In the genomic region with DNA sequence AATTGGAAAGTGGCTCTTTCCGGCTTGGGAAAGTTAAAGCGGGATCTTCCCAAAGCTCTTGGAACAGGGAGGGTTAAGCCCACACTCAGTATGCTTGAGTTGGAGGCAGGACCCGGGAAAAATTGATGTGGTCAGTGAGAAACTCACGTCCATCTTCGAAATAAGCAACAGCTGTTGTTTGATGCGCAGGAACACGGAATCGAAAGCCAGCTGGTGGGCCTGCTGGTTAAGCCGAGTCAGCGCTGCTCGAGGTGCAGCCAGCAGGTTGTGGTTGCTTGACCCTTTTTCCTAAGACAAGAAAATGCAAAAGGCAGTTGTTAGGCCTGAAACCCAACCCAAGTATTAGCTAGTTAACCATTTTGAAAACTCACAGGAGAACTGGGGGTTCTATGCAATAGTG, we compare ENCODE assay signal across 18 cellular contexts.
"Had no signal": no experiment of that assay in that cellular context is flagged by ENCODE, and none has a peak within 500 bp of the region (broad histone marks: within the 10 kb centered on the region; RNA-seq: fewer than 3 reads in every experiment).

No MANE protein-coding gene starts in this region.

- H3K9me3 ChIP-seq: gastrocnemius medialis, heart right ventricle, lower lobe of right lung, pancreas, testis had no signal

- H3K27ac ChIP-seq: heart right ventricle, lower lobe of right lung, pancreas, testis had no signal

- H3K27me3 ChIP-seq: gastrocnemius medialis, heart right ventricle, pancreas, testis had no signal

- ATAC-seq: activated CD4-positive, alpha-beta T cell treated with anti-CD3 and anti-CD28 coated beads for 36 hours; activated CD8-positive, alpha-beta memory T cell treated with anti-CD3 and anti-CD28 coated beads, Interleukin-2, amount 10 ng/mL, durations not matched to agents 7 days and 5 days; activated naive CD8-positive, alpha-beta T cell treated with anti-CD3 and anti-CD28 coated beads, Interleukin-2, amount 50 U/mL, for 24 hours; gastrocnemius medialis; heart right ventricle; lower lobe of right lung; pancreas; stimulated activated naive CD8-positive, alpha-beta T cell treated with anti-CD3 and anti-CD28 coated beads, Interleukin-15, amount 100 ng/mL, for 72 hours; T-helper 17 cell had no signal

- H3K4me3 ChIP-seq: gastrocnemius medialis, heart right ventricle, lower lobe of right lung, pancreas, smooth muscle cell, testis had no signal

- H3K4me1 ChIP-seq: testis had no signal

- H3K4me2 ChIP-seq: smooth muscle cell had no signal

- DNase-seq: activated CD4-positive, alpha-beta memory T cell treated with anti-CD3 and anti-CD28 coated beads for 36 hours; activated CD4-positive, alpha-beta T cell treated with anti-CD3 and anti-CD28 coated beads for 36 hours; activated CD8-positive, alpha-beta memory T cell treated with anti-CD3 and anti-CD28 coated beads, Interleukin-2, amount 10 ng/mL, durations not matched to agents 7 days and 5 days; activated naive CD4-positive, alpha-beta T cell treated with anti-CD3 and anti-CD28 coated beads for 36 hours; activated naive CD8-positive, alpha-beta T cell treated with anti-CD3 and anti-CD28 coated beads, Interleukin-2, amount 50 U/mL, for 24 hours; activated T-cell treated with anti-CD3 and anti-CD28 coated beads, Interleukin-2, amount 50 U/mL, for 1 hour; aorta; cerebellar nuclear complex; gastrocnemius medialis; heart right ventricle; lower lobe of right lung; midbrain; naive B cell; pancreas; stimulated activated naive CD8-positive, alpha-beta T cell treated with anti-CD3 and anti-CD28 coated beads, Interleukin-15, amount 100 ng/mL, for 72 hours; T-helper 17 cell; testis had no signal
